In genomic region chr19:42268704-42269517, GRCh38 we compare ENCODE assay signal across 8 cellular contexts. TPM values are rescaled to one million over a fixed set of nuclear protein-coding genes. Genes with fewer than 3 reads are reported as not detected.
DNase-seq lines count a peak whose midpoint lies in the region; ATAC-seq lines count a peak whose summit lies in the region.

Gene CIC (plus strand): TSS chr19:42269252. CDS start chr19:42271784, 2,532 bp downstream.

- peak within 1 kb of the TSS; percentile 94 for H3K9ac ChIP-seq in HUES48 (ENCODE audit: low read depth, low read length)
- H3K9ac ChIP-seq in NT2/D1 (ENCODE audit: insufficient read length, low read depth): peak within 1 kb of the TSS; percentile 90

- peak within 1 kb of the TSS; percentile 99 for H3K27ac Mint-ChIP-seq in activated CD8-positive, alpha-beta memory T cell treated with anti-CD3 and anti-CD28 coated beads, Interleukin-2, amount 10 ng/mL, durations not matched to agents 7 days and 5 days
- H3K27ac Mint-ChIP-seq in effector memory CD8-positive, alpha-beta T cell: no peak within 1 kb of the TSS

- H3K4me1 ChIP-seq in HUES48 (ENCODE audit: control insufficient read depth, insufficient read depth, low read length) (peaks cover 16% of the 10 kb centered on the region; the same call in 1 of the 2 replicates), NT2/D1 (ENCODE audit: insufficient read depth, insufficient read length) (peaks cover 2% of the 10 kb centered on the region)

- H3K4me3 ChIP-seq in HUES48 (ENCODE audit: low read depth, low read length) (peak within 1 kb of the TSS; percentile 76), NT2/D1 (ENCODE audit: insufficient read length, low read depth) (peak within 1 kb of the TSS; percentile 88)

- CTCF ChIA-PET in activated CD8-positive, alpha-beta memory T cell treated with anti-CD3 and anti-CD28 coated beads, Interleukin-2, amount 10 ng/mL, durations not matched to agents 7 days and 5 days (lab: Charles Lee): interaction anchor here (1.6 to 3.2 kb wide), 4 partner anchors 11 to 26 kb away, joined by 3 to 44 read pairs (median 14); partner anchors contain the start of gene GSK3A

- no peak within 1 kb of the TSS for H3K4me3 Mint-ChIP-seq in activated CD8-positive, alpha-beta memory T cell treated with anti-CD3 and anti-CD28 coated beads, Interleukin-2, amount 10 ng/mL, durations not matched to agents 7 days and 5 days
- H3K4me3 Mint-ChIP-seq in effector memory CD8-positive, alpha-beta T cell: no peak within 1 kb of the TSS

- H3K27ac ChIP-seq in HUES48 (ENCODE audit: low read depth, low read length): peak within 1 kb of the TSS; percentile 95

- DNase-seq in COLO668 (lab: John Stamatoyannopoulos, UW; ENCODE audit: unreplicated experiment) (peak; percentile 100), NT2/D1 (ENCODE audit: low read depth, low spot score) (peak; percentile 97), lung microvascular endothelial cell (ENCODE audit: low read depth in 2 of 2) (peak; percentile 100)
- peak; percentile 100 for DNase-seq in activated CD8-positive, alpha-beta memory T cell treated with anti-CD3 and anti-CD28 coated beads, Interleukin-2, amount 10 ng/mL, durations not matched to agents 7 days and 5 days
- DNase-seq in effector memory CD8-positive, alpha-beta T cell: peak; percentile 98 to 99 (median 98)
- DNase-seq in stimulated activated CD4-positive, alpha-beta T cell treated with anti-CD3 and anti-CD28 coated beads, TNF-alpha, amount 100 ng/mL, for 48 hours (ENCODE audit: low read depth in 3 of 3): peak; percentile 97 to 99 (median 97)

- no peaks in the 10 kb centered on the region for H3K27me3 Mint-ChIP-seq in activated CD8-positive, alpha-beta memory T cell treated with anti-CD3 and anti-CD28 coated beads, Interleukin-2, amount 10 ng/mL, durations not matched to agents 7 days and 5 days
- H3K27me3 Mint-ChIP-seq in effector memory CD8-positive, alpha-beta T cell: no peaks in the 10 kb centered on the region

- peak; percentile 75 for ATAC-seq in GM21423 (IDR thresholded peaks at IDR 0.05; ENCODE audit: unreplicated experiment)
- peak; percentile 85 for ATAC-seq in activated CD8-positive, alpha-beta memory T cell treated with anti-CD3 and anti-CD28 coated beads, Interleukin-2, amount 10 ng/mL, durations not matched to agents 7 days and 5 days
- ATAC-seq in effector memory CD8-positive, alpha-beta T cell (replicated peaks): peak; percentile 75

- H3K9me3 Mint-ChIP-seq in activated CD8-positive, alpha-beta memory T cell treated with anti-CD3 and anti-CD28 coated beads, Interleukin-2, amount 10 ng/mL, durations not matched to agents 7 days and 5 days (ENCODE audit: low read depth): no peaks in the 10 kb centered on the region
- no peaks in the 10 kb centered on the region for H3K9me3 Mint-ChIP-seq in effector memory CD8-positive, alpha-beta T cell

- peaks cover 8% of the 10 kb centered on the region for H3K36me3 ChIP-seq in HUES48 (ENCODE audit: control insufficient read depth, insufficient read depth, low read length)
- H3K36me3 ChIP-seq in NT2/D1 (ENCODE audit: insufficient read depth, insufficient read length, low read length): peaks cover 26% of the 10 kb centered on the region

- no peaks in the 10 kb centered on the region for H3K9me3 ChIP-seq in HUES48 (ENCODE audit: control insufficient read depth, insufficient read depth, low read length)
- no peaks in the 10 kb centered on the region for H3K9me3 ChIP-seq in NT2/D1 (ENCODE audit: insufficient read depth, low read length)

- H3K27me3 ChIP-seq in HUES48 (ENCODE audit: control insufficient read depth, insufficient read depth, low read length) (no peaks in the 10 kb centered on the region), NT2/D1 (ENCODE audit: insufficient read depth, insufficient read length) (no peaks in the 10 kb centered on the region)

- H3K4me1 Mint-ChIP-seq in activated CD8-positive, alpha-beta memory T cell treated with anti-CD3 and anti-CD28 coated beads, Interleukin-2, amount 10 ng/mL, durations not matched to agents 7 days and 5 days: peaks cover 27% of the 10 kb centered on the region
- H3K4me1 Mint-ChIP-seq in effector memory CD8-positive, alpha-beta T cell (ENCODE audit: low read depth in 2 of 2): peaks cover 14 to 29% of the 10 kb centered on the region in 2 donors

- H3K36me3 Mint-ChIP-seq in activated CD8-positive, alpha-beta memory T cell treated with anti-CD3 and anti-CD28 coated beads, Interleukin-2, amount 10 ng/mL, durations not matched to agents 7 days and 5 days: peaks cover 9% of the 10 kb centered on the region
- peaks cover 24% of the 10 kb centered on the region for H3K36me3 Mint-ChIP-seq in effector memory CD8-positive, alpha-beta T cell (ENCODE audit: insufficient read depth)

RNA-seq across cellular contexts. Expression of gene CIC, which starts in this region (rescaled TPM):
- total RNA-seq in activated CD8-positive, alpha-beta memory T cell treated with anti-CD3 and anti-CD28 coated beads, Interleukin-2, amount 10 ng/mL, durations not matched to agents 7 days and 5 days: 10 to 100 TPM; 67.3 to 77.3 TPM
- total RNA-seq in lung microvascular endothelial cell: 9.3 and 10.0 TPM in 2 replicates

Comparison
In these comparisons a context has a peak if more than half of its experiments do, and no peak if none do; other contexts are left out.
1. Peak in every context shown above with its lines: DNase-seq, ATAC-seq, H3K4me3 ChIP-seq and H3K27ac ChIP-seq.